ENCODE assay signal across 10 cellular contexts in the genomic region with DNA sequence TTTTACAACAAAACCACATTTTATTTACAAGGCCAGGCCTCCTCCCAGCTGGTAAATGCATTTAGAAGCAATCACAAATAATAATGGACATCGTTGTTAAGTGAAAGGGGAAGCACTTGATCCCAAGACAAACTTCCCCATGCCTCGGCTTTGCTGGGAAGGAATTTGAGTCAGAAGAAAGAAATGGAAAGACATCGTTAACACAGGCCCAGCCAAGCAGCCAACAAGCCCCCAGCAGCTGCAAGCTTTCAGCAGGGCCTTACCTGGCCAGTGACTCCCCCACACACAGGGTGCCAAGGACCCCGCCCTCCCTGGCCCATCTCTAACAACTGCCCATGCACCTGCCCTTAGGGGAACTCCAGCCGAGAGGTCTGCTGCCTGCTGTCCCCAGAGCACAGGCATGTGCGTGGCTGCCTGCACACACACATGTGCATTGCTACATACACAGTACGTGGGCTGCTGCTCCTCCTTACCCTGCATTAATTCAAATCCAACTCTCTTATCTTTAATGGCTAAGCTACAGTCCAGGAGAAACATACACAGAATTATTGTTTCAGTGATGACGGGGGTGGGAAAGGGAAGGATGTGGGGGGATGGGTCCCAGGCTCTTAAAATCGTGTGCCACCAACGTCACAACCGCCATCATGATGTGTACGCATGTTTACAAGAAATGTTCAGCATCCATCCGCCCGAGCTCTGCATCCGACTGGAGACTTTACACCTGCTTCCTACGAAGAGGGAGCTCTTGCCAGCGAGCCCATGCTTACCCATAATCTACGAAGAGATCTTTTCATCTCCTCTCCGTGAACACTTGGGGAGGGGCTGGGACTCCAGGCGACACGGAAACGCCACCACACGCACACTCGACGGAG. TPM values are rescaled to one million over a fixed set of nuclear protein-coding genes. Genes with fewer than 3 reads are reported as not detected.
A peak's percentile ranks its signal among the peaks of the same experiment; 100 is the strongest.
DNase-seq lines count a peak whose midpoint lies in the region; ATAC-seq and TF ChIP-seq lines count a peak whose summit lies in the region.
"Had no signal": no experiment of that assay in that cellular context is flagged by ENCODE, and none has a peak within 500 bp of the region (broad histone marks: within the 10 kb centered on the region; RNA-seq: fewer than 3 reads in every experiment).

No MANE protein-coding gene starts in this region.

- no peaks in the 10 kb centered on the region for H3K9me3 ChIP-seq in breast epithelium
- H3K9me3 ChIP-seq in mammary epithelial cell (replicated peaks; ENCODE audit: insufficient read depth, low read length), result no peaks in the 10 kb centered on the region
- H3K9me3 ChIP-seq in mucosa of rectum (ENCODE audit: control insufficient read depth in 2 of 2, low read length in 2 of 2), result no peaks in the 10 kb centered on the region
- H3K9me3 ChIP-seq in gastroesophageal sphincter, result no peaks in the 10 kb centered on the region

- no peaks in the 10 kb centered on the region for H3K4me1 ChIP-seq in breast epithelium
- H3K4me1 ChIP-seq in mammary epithelial cell (ENCODE audit: insufficient read depth, low read length), result peaks cover 7% of the 10 kb centered on the region
- no peaks in the 10 kb centered on the region for H3K4me1 ChIP-seq in mucosa of rectum (ENCODE audit: control insufficient read depth in 2 of 2, insufficient read depth in 2 of 2, low read length in 2 of 2)
- H3K4me1 ChIP-seq in gastroesophageal sphincter, result peaks cover 0 to 5% (median 0%) of the 10 kb centered on the region in 3 donors

- H4K20me1 ChIP-seq in mammary epithelial cell (ENCODE audit: insufficient read depth, low read length), result no peaks in the 10 kb centered on the region

- BruUV-seq in mammary epithelial cell (replicated peaks; lab: Mats Ljungman, UMichigan), result no TSS peak

- H3K4me2 ChIP-seq in mammary epithelial cell (ENCODE audit: insufficient read depth, low read depth, low read length), result no peak overlapping the region

- DNase-seq in breast epithelium (ENCODE audit: low spot score in 2 of 2) (no peak), mammary epithelial cell (no peak), RPMI8226 (no peak), superior temporal gyrus (ENCODE audit: extremely low spot score) (no peak), occipital lobe (lab: John Stamatoyannopoulos, UW) (no peak)
- DNase-seq in activated effector memory CD4-positive, alpha-beta T cell treated with anti-CD3 and anti-CD28 coated beads, Interleukin-2, amount 50 U/mL, for 16 hours, result peak; percentile 89
- DNase-seq: SIG-M5 had no signal

- ATAC-seq in gastroesophageal sphincter, result no peak

- in situ Hi-C loops in mammary epithelial cell (cut with MboI; ENCODE audit: low sequenced_read_pairs in 2 of 2), result loop anchor here (25.0 kb wide), 2 partner anchors 1125 to 1275 kb away; no protein-coding TSS in a partner anchor

- WGBS in mammary epithelial cell (ENCODE audit: low coverage, missing lambda C conversion rate), result 87% methylated on average over 18 of the region's 25 CpGs
- whole genome bisulfite sequencing in gastroesophageal sphincter (ENCODE audit: low coverage in 1 of 2), 2 donors, result 13 to 63% methylated on average over 14 to 16 of the region's 25 CpGs

- TF ChIP-seq POLR2A in breast epithelium (IDR thresholded peaks at IDR 0.05) (no peak), gastroesophageal sphincter (IDR thresholded peaks at IDR 0.05) (no peak)

- TF ChIP-seq CTCF in breast epithelium (IDR thresholded peaks at IDR 0.05) (no peak), mammary epithelial cell (conservative IDR thresholded peaks at IDR 0.05 in 1 of 2, IDR thresholded peaks at IDR 0.05 in 1 of 2; ENCODE audit: extremely low read depth in 1 of 2, insufficient read depth in 1 of 2, low read depth in 1 of 2, low read length in 2 of 2) (no peak), gastroesophageal sphincter (IDR thresholded peaks at IDR 0.05) (no peak)

- H3K27ac ChIP-seq in breast epithelium (peak overlapping the region; percentile 45 to 50), mammary epithelial cell (ENCODE audit: insufficient read depth, low read depth, low read length) (no peak overlapping the region), mucosa of rectum (ENCODE audit: low read depth in 2 of 2, low read length in 2 of 2) (peak overlapping the region; percentile 38 to 66), gastroesophageal sphincter (no peak overlapping the region)

- intact Hi-C loops in breast epithelium (cut with DNase I; ENCODE audit: low total_unique reads), result no loop called here
- intact Hi-C loops in mammary epithelial cell (cut with micrococcal nuclease), result no loop called here

- H3K27me3 ChIP-seq in breast epithelium (peaks cover 0 to 22% of the 10 kb centered on the region in 2 donors), mammary epithelial cell (ENCODE audit: insufficient read depth, low read length) (no peaks in the 10 kb centered on the region), mucosa of rectum (ENCODE audit: control insufficient read depth in 2 of 2, insufficient read depth in 2 of 2, low read length in 2 of 2) (peaks cover 0 to 6% of the 10 kb centered on the region in 2 donors), gastroesophageal sphincter (peaks cover 79% of the 10 kb centered on the region)

- CTCF ChIA-PET in mammary epithelial cell (lab: Charles Lee; ENCODE audit: low non-redundant PET), result no interaction called here

- peaks cover 97% of the 10 kb centered on the region for H3K79me2 ChIP-seq in mammary epithelial cell (ENCODE audit: insufficient read depth, low read length)

- H3K36me3 ChIP-seq in breast epithelium, result no peaks in the 10 kb centered on the region
- H3K36me3 ChIP-seq in mammary epithelial cell (ENCODE audit: insufficient read depth, low read length), result no peaks in the 10 kb centered on the region
- peaks cover 0 to 5% of the 10 kb centered on the region in 2 donors for H3K36me3 ChIP-seq in mucosa of rectum (ENCODE audit: control insufficient read depth in 2 of 2, insufficient read depth in 2 of 2, low read length in 2 of 2)
- H3K36me3 ChIP-seq in gastroesophageal sphincter, result no peaks in the 10 kb centered on the region

- H3K9ac ChIP-seq in mammary epithelial cell (ENCODE audit: insufficient read depth, low read length) (no peak overlapping the region), mucosa of rectum (ENCODE audit: low read depth in 1 of 2, low read length in 2 of 2) (no peak overlapping the region)

- H3K4me3 ChIP-seq in breast epithelium (peak overlapping the region in 1 of 3 donors; percentile 8), mammary epithelial cell (replicated peaks in 1 of 3; ENCODE audit: insufficient read depth in 1 of 3, low read depth in 2 of 3, low read length in 3 of 3) (no peak overlapping the region), mucosa of rectum (ENCODE audit: low read length in 2 of 2) (no peak overlapping the region), gastroesophageal sphincter (no peak overlapping the region)

- no peak overlapping the region for H2AFZ ChIP-seq in mammary epithelial cell (ENCODE audit: low read depth, low read length)

- dilution Hi-C loops in mammary epithelial cell (cut with HindIII; ENCODE audit: low sequenced_read_pairs), result no loop called here

- no peak for TF ChIP-seq EP300 in gastroesophageal sphincter (IDR thresholded peaks at IDR 0.05)

RNA-seq across cellular contexts. Expression of a gene that starts 9.8 kb away (rescaled TPM):
- total RNA-seq in breast epithelium, result 1 to 10 TPM in 2 of 3 donors, under 1 TPM in 1; 0.96 to 3.9 (median 2.6) TPM
- 1 to 10 TPM; 7.1 to 8.3 TPM for total RNA-seq in mammary epithelial cell
- polyA plus RNA-seq in mammary epithelial cell, result 2.0 TPM
- polyA minus RNA-seq in mammary epithelial cell, result 6.7 TPM
- 1 to 10 TPM in 1 of 4 donors, under 1 TPM in 3; under 0.01 to 1.1 (median 0.39) TPM for total RNA-seq in gastroesophageal sphincter
- total RNA-seq in occipital lobe, result 27.0 TPM
- polyA plus RNA-seq: AG04450 had no signal

Comparison
In these comparisons a context has a peak if more than half of its experiments do, and no peak if none do; other contexts are left out.
1. H3K27ac ChIP-seq: peak in breast epithelium (2 of 2) and mucosa of rectum (2 of 2); none in mammary epithelial cell (single experiment) and gastroesophageal sphincter (0 of 4).